ENCODE assay signal across 19 cellular contexts in genomic region chr7:67021260-67021659, GRCh38. TPM values are rescaled to one million over a fixed set of nuclear protein-coding genes. Genes with fewer than 3 reads are reported as not detected.
DNase-seq lines count a peak whose midpoint lies in the region; ATAC-seq and TF ChIP-seq lines count a peak whose summit lies in the region.
"Had no signal": no experiment of that assay in that cellular context is flagged by ENCODE, and none has a peak within 500 bp of the region (broad histone marks: within the 10 kb centered on the region; RNA-seq: fewer than 3 reads in every experiment).

No MANE protein-coding gene starts in this region.

- DNase-seq in heart right ventricle (no peak), Right ventricle myocardium inferior (ENCODE audit: missing footprints) (no peak), NCI-H1694 treated with DMSO at 0.1 percent for 48 hours (lab: John Stamatoyannopoulos, UW) (peak; percentile 70), iPS-NIHi7 (ENCODE audit: extremely low spot score) (peak; percentile 8), type B pancreatic cell (ENCODE audit: extremely low spot score, unreplicated experiment) (no peak), HCEC 1CT (no peak)
- DNase-seq: ACHN, AML-193, Caco-2, GM23248, IMR-90, NCI-H2029 treated with DMSO at 0.1 percent for 48 hours, NCI-H446 treated with DMSO at 0.1 percent for 48 hours, NCI-H748 treated with DMSO at 0.1 percent for 48 hours, OCI-M1, SIG-M5 had no signal

- no peaks in the 10 kb centered on the region for H3K9me3 Mint-ChIP-seq in type B pancreatic cell

- no peaks in the 10 kb centered on the region for H3K27me3 Mint-ChIP-seq in type B pancreatic cell

- H3K9me3 ChIP-seq in heart right ventricle = no peaks in the 10 kb centered on the region
- H3K9me3 ChIP-seq: Caco-2 had no signal

- H3K27ac Mint-ChIP-seq in type B pancreatic cell = peak overlapping the region; percentile 2

- intact Hi-C loops in heart right ventricle (cut with DNase I) (no loop called here), Right ventricle myocardium inferior (cut with DNase I) (no loop called here)

- peaks cover 30% of the 10 kb centered on the region for H3K36me3 Mint-ChIP-seq in type B pancreatic cell

- peak in 5 of 8 donors; percentile 41 to 51 (median 48) for ATAC-seq in heart right ventricle
- no peak for ATAC-seq in Right ventricle myocardium inferior
- ATAC-seq in GM18907 (IDR thresholded peaks at IDR 0.05; ENCODE audit: unreplicated experiment) = no peak
- ATAC-seq: HCT116, SK-N-SH treated with all-trans-retinoic acid at 6 μM for 48 hours had no signal

- no peak overlapping the region for H3K4me3 Mint-ChIP-seq in type B pancreatic cell

- H3K4me1 ChIP-seq in heart right ventricle = peaks cover 0 to 19% (median 0%) of the 10 kb centered on the region in 9 donors
- H3K4me1 ChIP-seq: Caco-2 had no signal

- H3K27ac ChIP-seq in heart right ventricle = peak overlapping the region in 3 of 10 donors; percentile 23 to 69 (median 61)
- H3K27ac ChIP-seq: GM23248 had no signal

- no peaks in the 10 kb centered on the region for H3K4me1 Mint-ChIP-seq in type B pancreatic cell (ENCODE audit: unreplicated experiment)

- TF ChIP-seq CTCF in heart right ventricle (IDR thresholded peaks at IDR 0.05) (no peak), type B pancreatic cell (conservative IDR thresholded peaks at IDR 0.05) (no peak)

- WGBS in heart right ventricle, 2 donors = 82 to 88% methylated on average over 7 of the region's 7 CpGs

- no peaks in the 10 kb centered on the region for H3K27me3 ChIP-seq in heart right ventricle

- peaks cover 0 to 98% (median 29%) of the 10 kb centered on the region in 9 donors for H3K36me3 ChIP-seq in heart right ventricle

- H3K4me3 ChIP-seq in heart right ventricle = no peak overlapping the region
- H3K4me3 ChIP-seq: GM23248 had no signal

RNA-seq across cellular contexts. Expression of gene TYW1, which starts 24.6 kb away (rescaled TPM):
- total RNA-seq in heart right ventricle (10 to 100 TPM in 5 of 10 donors, 1 to 10 TPM in 5; 7.8 to 15.1 (median 10.0) TPM), Right ventricle myocardium inferior (10.7 TPM), type B pancreatic cell (ENCODE audit: low replicate concordance) (14.3 and 17.7 TPM in 2 replicates)
- 1 to 10 TPM; 6.7 to 6.9 TPM for polyA plus RNA-seq in heart right ventricle

RNA-seq across cellular contexts. Expression of gene SBDS, which starts 25.9 kb away (rescaled TPM):
- 100 to 1,000 TPM; 163 to 351 (median 242) TPM for total RNA-seq in heart right ventricle
- 100 to 1,000 TPM; 107 to 254 TPM for polyA plus RNA-seq in heart right ventricle
- total RNA-seq in Right ventricle myocardium inferior = 210 TPM
- 50.1 and 75.7 TPM in 2 replicates for total RNA-seq in type B pancreatic cell (ENCODE audit: low replicate concordance)

Comparison
In these comparisons a context has a peak if more than half of its experiments do, and no peak if none do; other contexts are left out.
1. ATAC-seq: peak in heart right ventricle (5 of 8); none in Right ventricle myocardium inferior (single experiment) and GM18907 (single experiment).
2. DNase-seq: peak in NCI-H1694 treated with DMSO at 0.1 percent for 48 hours (single experiment) and iPS-NIHi7 (single experiment); none in heart right ventricle (0 of 2), Right ventricle myocardium inferior (single experiment), type B pancreatic cell (single experiment) and HCEC 1CT (single experiment).